10 cellular contexts compared by ENCODE assay signal in the genomic region with DNA sequence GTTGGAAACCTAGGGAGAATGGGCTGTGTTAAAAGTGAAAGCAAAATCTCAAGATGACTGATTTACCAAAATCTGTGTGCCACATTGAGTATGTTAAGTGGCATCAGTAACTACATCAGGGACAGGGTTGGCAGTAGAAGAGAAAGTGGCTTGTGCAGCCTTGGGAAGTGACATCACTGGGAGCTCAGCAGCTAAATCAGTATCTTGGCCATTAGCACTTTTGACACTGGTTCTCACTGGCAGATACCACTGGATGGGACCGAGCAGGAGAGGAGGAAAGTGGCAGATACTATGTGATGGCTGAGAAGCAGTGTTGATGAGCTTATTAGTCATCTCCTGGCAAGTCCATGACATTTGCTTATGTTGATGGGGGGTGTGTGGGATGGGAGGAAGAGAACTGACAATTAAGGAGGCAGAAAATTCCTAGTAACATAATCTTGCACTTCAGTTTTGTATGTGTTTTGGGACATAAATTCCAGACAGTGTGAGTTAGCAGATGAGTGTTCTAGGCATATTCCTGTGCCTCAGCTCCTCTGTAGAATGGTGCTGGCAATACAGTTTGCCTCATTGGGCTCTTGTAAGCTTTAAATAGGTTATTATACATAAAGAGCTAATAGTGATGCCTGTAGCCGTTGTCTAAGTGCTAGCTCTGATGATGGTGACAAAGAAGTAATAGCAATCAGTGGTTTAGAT.
DNase-seq lines count a peak whose midpoint lies in the region; ATAC-seq and TF ChIP-seq lines count a peak whose summit lies in the region.
"Had no signal": no experiment of that assay in that cellular context is flagged by ENCODE, and none has a peak within 500 bp of the region (broad histone marks: within the 10 kb centered on the region; RNA-seq: fewer than 3 reads in every experiment).

No MANE protein-coding gene starts in this region.

- H3K27ac Mint-ChIP-seq in CD4-positive, alpha-beta memory T cell, result peak overlapping the region in 1 of 7 donors; percentile 31
- peak overlapping the region in 7 of 9 donors; percentile 6 to 88 (median 67) for H3K27ac Mint-ChIP-seq in naive thymus-derived CD4-positive, alpha-beta T cell

- no peak for TF ChIP-seq CTCF in brain microvascular endothelial cell (IDR thresholded peaks at IDR 0.05; ENCODE audit: low read depth, low read length, missing control alignments)

- H3K4me1 Mint-ChIP-seq in CD4-positive, alpha-beta memory T cell, result peaks cover 7 to 24% (median 13%) of the 10 kb centered on the region in 4 donors
- H3K4me1 Mint-ChIP-seq in naive thymus-derived CD4-positive, alpha-beta T cell, result peaks cover 8 to 44% (median 33%) of the 10 kb centered on the region in 7 donors

- DNase-seq in CD4-positive, alpha-beta memory T cell, result no peak
- DNase-seq in brain microvascular endothelial cell (peak; percentile 11), NCI-H526 (lab: John Stamatoyannopoulos, UW) (no peak), KG1 (lab: John Stamatoyannopoulos, UW) (no peak), NCI-H2107 (lab: John Stamatoyannopoulos, UW) (no peak)
- DNase-seq in naive thymus-derived CD4-positive, alpha-beta T cell, result no peak
- DNase-seq: activated CD4-positive, CD25-positive, alpha-beta regulatory T cell; NCI-H146 had no signal

- in situ Hi-C loops in brain microvascular endothelial cell (cut with HindIII; ENCODE audit: low pct_ligation_motif_present, low sequenced_read_pairs), result no loop called here

- H3K4me3 ChIP-seq in CD4-positive, alpha-beta memory T cell (ENCODE audit: low read length in 2 of 2), result no peak overlapping the region
- H3K4me3 ChIP-seq in brain microvascular endothelial cell (ENCODE audit: low read depth, low read length), result peak overlapping the region; percentile 3
- H3K4me3 ChIP-seq in naive thymus-derived CD4-positive, alpha-beta T cell (ENCODE audit: low read length), result no peak overlapping the region

- no peaks in the 10 kb centered on the region for H3K9me3 ChIP-seq in CD4-positive, alpha-beta memory T cell (ENCODE audit: control insufficient read depth in 1 of 2, low read length in 2 of 2)
- H3K9me3 ChIP-seq in naive thymus-derived CD4-positive, alpha-beta T cell (ENCODE audit: control insufficient read depth in 2 of 3, low read length in 3 of 3), result no peaks in the 10 kb centered on the region

- H3K4me3 Mint-ChIP-seq in CD4-positive, alpha-beta memory T cell, result peak overlapping the region in 5 of 8 donors; percentile 1 to 70 (median 5)
- H3K4me3 Mint-ChIP-seq in naive thymus-derived CD4-positive, alpha-beta T cell, result peak overlapping the region in 9 of 10 donors; percentile 12 to 77 (median 57)

- H3K36me3 ChIP-seq in CD4-positive, alpha-beta memory T cell (ENCODE audit: insufficient read depth, low read length), result no peaks in the 10 kb centered on the region
- no peaks in the 10 kb centered on the region for H3K36me3 ChIP-seq in brain microvascular endothelial cell (replicated peaks)
- H3K36me3 ChIP-seq in naive thymus-derived CD4-positive, alpha-beta T cell (ENCODE audit: control insufficient read depth in 2 of 3, insufficient read depth in 3 of 3, low read length in 3 of 3), result no peaks in the 10 kb centered on the region

- CTCF ChIA-PET in CD4-positive, alpha-beta memory T cell (lab: Charles Lee; ENCODE audit: partially characterized antibody), result interaction anchor here (0.7 kb wide), 1 partner anchor 616 kb away, joined by 3 read pairs; no protein-coding TSS in a partner anchor
- CTCF ChIA-PET in naive thymus-derived CD4-positive, alpha-beta T cell (lab: Charles Lee), result no interaction called here

- H3K4me1 ChIP-seq in CD4-positive, alpha-beta memory T cell (ENCODE audit: insufficient read depth, low read length), result no peaks in the 10 kb centered on the region
- peaks cover 0 to 4% of the 10 kb centered on the region in 2 donors for H3K4me1 ChIP-seq in naive thymus-derived CD4-positive, alpha-beta T cell (ENCODE audit: control insufficient read depth in 2 of 2, insufficient read depth in 2 of 2, low read length in 2 of 2)

- peaks cover 0 to 2% of the 10 kb centered on the region in 2 donors for H3K27me3 Mint-ChIP-seq in CD4-positive, alpha-beta memory T cell
- peaks cover 0 to 11% (median 0%) of the 10 kb centered on the region in 5 donors for H3K27me3 Mint-ChIP-seq in naive thymus-derived CD4-positive, alpha-beta T cell

- H3K27me3 ChIP-seq in CD4-positive, alpha-beta memory T cell (ENCODE audit: insufficient read depth, low read length), result no peaks in the 10 kb centered on the region
- H3K27me3 ChIP-seq in brain microvascular endothelial cell (replicated peaks), result no peaks in the 10 kb centered on the region
- no peaks in the 10 kb centered on the region for H3K27me3 ChIP-seq in naive thymus-derived CD4-positive, alpha-beta T cell (ENCODE audit: control insufficient read depth in 2 of 2, insufficient read depth in 2 of 2, low read length in 2 of 2)

- H3K9me3 Mint-ChIP-seq in CD4-positive, alpha-beta memory T cell, result peaks cover 0 to 2% (median 0%) of the 10 kb centered on the region in 8 donors
- no peaks in the 10 kb centered on the region for H3K9me3 Mint-ChIP-seq in naive thymus-derived CD4-positive, alpha-beta T cell

- H3K27ac ChIP-seq in CD4-positive, alpha-beta memory T cell (ENCODE audit: low read depth, low read length), result no peak overlapping the region
- H3K27ac ChIP-seq in brain microvascular endothelial cell, result no peak overlapping the region
- H3K27ac ChIP-seq in naive thymus-derived CD4-positive, alpha-beta T cell (ENCODE audit: low read depth, low read length), result no peak overlapping the region

- POLR2A ChIA-PET in CD4-positive, alpha-beta memory T cell (lab: Charles Lee; ENCODE audit: partially characterized antibody), result no interaction called here
- POLR2A ChIA-PET in naive thymus-derived CD4-positive, alpha-beta T cell (lab: Charles Lee), result no interaction called here

- ATAC-seq in HG03432 (IDR thresholded peaks at IDR 0.05; ENCODE audit: unreplicated experiment), result peak; percentile 65
- ATAC-seq in naive thymus-derived CD4-positive, alpha-beta T cell, result no peak
- ATAC-seq in GM18502 (IDR thresholded peaks at IDR 0.05; ENCODE audit: poor library complexity, unreplicated experiment), result no peak

- H3K36me3 Mint-ChIP-seq in CD4-positive, alpha-beta memory T cell, result no peaks in the 10 kb centered on the region
- H3K36me3 Mint-ChIP-seq in naive thymus-derived CD4-positive, alpha-beta T cell, result peaks cover 0 to 2% (median 0%) of the 10 kb centered on the region in 5 donors

- intact Hi-C loops in CD4-positive, alpha-beta memory T cell (cut with micrococcal nuclease), result no loop called here
- intact Hi-C loops in naive thymus-derived CD4-positive, alpha-beta T cell (cut with micrococcal nuclease), result loop anchor here in 1 of 2 donors (2.0 kb wide), 1 partner anchor 39 kb away; no protein-coding TSS in a partner anchor
